Comparison of ENCODE assay signal across 1 cellular context in the genomic region with DNA sequence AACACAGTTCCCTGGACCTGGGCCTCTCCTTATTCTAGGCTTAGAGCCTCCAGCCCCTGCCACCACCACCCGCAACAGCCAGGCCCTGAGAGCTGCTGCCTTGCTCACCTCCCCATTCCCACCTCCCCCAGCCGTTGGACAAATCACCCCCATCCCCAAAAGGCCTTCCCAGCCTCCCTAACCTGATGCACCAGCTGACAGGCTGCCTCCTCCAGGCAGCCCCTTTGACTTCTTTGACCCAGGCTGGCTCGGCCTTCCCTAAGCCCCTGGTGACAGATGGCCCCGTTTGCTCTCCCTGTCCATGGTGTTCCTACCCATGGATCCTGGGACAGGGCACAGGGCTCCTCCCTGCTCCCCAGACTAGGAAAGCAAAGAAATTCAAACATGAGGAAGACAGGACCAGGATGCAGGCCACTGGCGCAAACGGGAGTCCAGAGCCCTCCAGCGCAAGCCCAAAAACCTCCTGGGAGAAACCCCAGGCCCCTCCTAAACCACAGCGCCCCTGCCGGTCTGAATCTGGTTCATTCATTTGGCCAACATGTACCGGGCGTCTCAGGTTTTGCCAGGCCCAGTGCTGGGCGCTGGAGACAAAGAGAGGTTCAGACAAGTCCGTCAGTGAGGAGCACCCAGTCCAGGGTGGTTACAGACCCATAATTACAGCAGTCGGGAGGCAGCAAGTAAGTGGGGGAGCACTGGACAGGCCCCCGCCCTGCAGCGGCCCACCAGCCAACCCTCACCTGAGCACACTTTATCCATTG.
TF ChIP-seq lines count a peak whose summit lies in the region.

No MANE protein-coding gene starts in this region.

TF ChIP-seq in HCT116, 20 proteins besides CTCF, POLR2A, EP300 and RAD21 (continued from another document):
- no peak for TF ChIP-seq ELF1 (IDR thresholded peaks at IDR 0.05; ENCODE audit: borderline replicate concordance, low read depth)
- no peak for TF ChIP-seq EZH2phosphoT487 (IDR thresholded peaks at IDR 0.05; ENCODE audit: borderline replicate concordance)
- TF ChIP-seq, protein P1, sequence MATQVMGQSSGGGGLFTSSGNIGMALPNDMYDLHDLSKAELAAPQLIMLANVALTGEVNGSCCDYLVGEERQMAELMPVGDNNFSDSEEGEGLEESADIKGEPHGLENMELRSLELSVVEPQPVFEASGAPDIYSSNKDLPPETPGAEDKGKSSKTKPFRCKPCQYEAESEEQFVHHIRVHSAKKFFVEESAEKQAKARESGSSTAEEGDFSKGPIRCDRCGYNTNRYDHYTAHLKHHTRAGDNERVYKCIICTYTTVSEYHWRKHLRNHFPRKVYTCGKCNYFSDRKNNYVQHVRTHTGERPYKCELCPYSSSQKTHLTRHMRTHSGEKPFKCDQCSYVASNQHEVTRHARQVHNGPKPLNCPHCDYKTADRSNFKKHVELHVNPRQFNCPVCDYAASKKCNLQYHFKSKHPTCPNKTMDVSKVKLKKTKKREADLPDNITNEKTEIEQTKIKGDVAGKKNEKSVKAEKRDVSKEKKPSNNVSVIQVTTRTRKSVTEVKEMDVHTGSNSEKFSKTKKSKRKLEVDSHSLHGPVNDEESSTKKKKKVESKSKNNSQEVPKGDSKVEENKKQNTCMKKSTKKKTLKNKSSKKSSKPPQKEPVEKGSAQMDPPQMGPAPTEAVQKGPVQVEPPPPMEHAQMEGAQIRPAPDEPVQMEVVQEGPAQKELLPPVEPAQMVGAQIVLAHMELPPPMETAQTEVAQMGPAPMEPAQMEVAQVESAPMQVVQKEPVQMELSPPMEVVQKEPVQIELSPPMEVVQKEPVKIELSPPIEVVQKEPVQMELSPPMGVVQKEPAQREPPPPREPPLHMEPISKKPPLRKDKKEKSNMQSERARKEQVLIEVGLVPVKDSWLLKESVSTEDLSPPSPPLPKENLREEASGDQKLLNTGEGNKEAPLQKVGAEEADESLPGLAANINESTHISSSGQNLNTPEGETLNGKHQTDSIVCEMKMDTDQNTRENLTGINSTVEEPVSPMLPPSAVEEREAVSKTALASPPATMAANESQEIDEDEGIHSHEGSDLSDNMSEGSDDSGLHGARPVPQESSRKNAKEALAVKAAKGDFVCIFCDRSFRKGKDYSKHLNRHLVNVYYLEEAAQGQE (IDR thresholded peaks at IDR 0.05; ENCODE audit: low read depth): no peak
- no peak for TF ChIP-seq SP1 (IDR thresholded peaks at IDR 0.05; ENCODE audit: low read depth)
- TF ChIP-seq EZH2 (IDR thresholded peaks at IDR 0.05): no peak
